2 cellular contexts compared by ENCODE assay signal in the genomic region with DNA sequence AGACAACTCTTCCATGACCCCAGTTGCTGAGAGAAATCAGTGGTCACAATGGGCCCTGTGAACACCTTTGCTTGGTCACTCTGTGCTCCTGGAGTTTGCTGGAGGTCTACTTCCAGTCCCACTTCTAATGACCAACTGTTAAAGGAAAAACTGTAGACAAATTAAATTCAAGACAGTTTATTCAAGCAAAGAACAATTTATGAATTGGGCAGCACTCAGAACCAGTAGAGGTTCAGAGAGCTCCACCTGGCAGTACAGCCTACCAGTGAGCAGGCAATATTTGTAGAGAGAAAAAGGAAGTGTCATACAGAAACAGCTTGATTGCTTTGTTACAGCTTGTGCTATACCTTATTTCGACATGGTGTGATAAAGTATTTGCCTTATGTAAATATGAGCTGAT.
TF ChIP-seq lines count a peak whose summit lies in the region.

No MANE protein-coding gene starts in this region.

TF ChIP-seq in HepG2, 621 proteins besides CTCF, POLR2A, EP300 and RAD21:
- TF ChIP-seq RBM22 (optimal IDR thresholded peaks at IDR 0.05; ENCODE audit: low read length) (peak; percentile 16), POLR2AphosphoS5 (IDR thresholded peaks at IDR 0.05; ENCODE audit: low read depth, low read length) (0 out of 2 replicates have a peak, but pooled peaks have one; percentile 33), ZC3H13 (CRISPR knock-in tag; IDR thresholded peaks at IDR 0.05) (no peak), ZNF549 (CRISPR knock-in tag; IDR thresholded peaks at IDR 0.05) (peak; percentile 96; the same call in 1 of the 2 replicates)

TF ChIP-seq in SK-N-SH, 30 proteins besides CTCF, POLR2A, EP300 and RAD21:
- TF ChIP-seq, protein P1, sequence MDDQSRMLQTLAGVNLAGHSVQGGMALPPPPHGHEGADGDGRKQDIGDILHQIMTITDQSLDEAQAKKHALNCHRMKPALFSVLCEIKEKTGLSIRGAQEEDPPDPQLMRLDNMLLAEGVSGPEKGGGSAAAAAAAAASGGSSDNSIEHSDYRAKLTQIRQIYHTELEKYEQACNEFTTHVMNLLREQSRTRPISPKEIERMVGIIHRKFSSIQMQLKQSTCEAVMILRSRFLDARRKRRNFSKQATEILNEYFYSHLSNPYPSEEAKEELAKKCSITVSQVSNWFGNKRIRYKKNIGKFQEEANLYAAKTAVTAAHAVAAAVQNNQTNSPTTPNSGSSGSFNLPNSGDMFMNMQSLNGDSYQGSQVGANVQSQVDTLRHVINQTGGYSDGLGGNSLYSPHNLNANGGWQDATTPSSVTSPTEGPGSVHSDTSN (IDR thresholded peaks at IDR 0.05), result no peak
- TF ChIP-seq GABPA (IDR thresholded peaks at IDR 0.05; ENCODE audit: low read depth), result no peak
